10 cellular contexts compared by ENCODE assay signal in the genomic region with DNA sequence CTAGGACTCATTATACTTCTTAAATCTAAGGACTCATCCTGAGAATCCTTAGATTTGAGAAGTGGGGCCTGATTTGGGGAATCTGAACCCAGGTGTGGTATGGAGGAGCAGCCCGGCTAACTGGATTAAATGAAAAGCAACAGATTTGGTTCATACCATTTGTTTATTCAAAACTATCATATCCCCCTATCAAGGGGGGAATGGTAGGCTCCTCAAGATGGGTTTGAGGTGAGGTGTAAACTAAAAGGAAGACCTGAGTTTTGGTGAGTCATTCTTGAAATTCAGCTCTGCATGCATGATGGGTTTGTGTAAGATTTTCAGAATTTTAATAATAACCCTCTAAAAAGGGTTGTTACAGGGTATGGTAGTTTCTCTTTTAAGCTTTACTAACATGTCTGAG. TPM values are rescaled to one million over a fixed set of nuclear protein-coding genes. Genes with fewer than 3 reads are reported as not detected.
DNase-seq lines count a peak whose midpoint lies in the region; ATAC-seq, FAIRE-seq and TF ChIP-seq lines count a peak whose summit lies in the region.
"Had no signal": no experiment of that assay in that cellular context is flagged by ENCODE, and none has a peak within 500 bp of the region (broad histone marks: within the 10 kb centered on the region; RNA-seq: fewer than 3 reads in every experiment).

No MANE protein-coding gene starts in this region.

- no peaks in the 10 kb centered on the region for H3K36me3 ChIP-seq in pancreas

- H3K27me3 ChIP-seq in pancreas: no peaks in the 10 kb centered on the region

- peak; percentile 70 for ATAC-seq in activated CD8-positive, alpha-beta memory T cell treated with anti-CD3 and anti-CD28 coated beads, Interleukin-2, amount 10 ng/mL, durations not matched to agents 7 days and 5 days
- ATAC-seq in GM21576 (IDR thresholded peaks at IDR 0.05; ENCODE audit: unreplicated experiment) (peak; percentile 88), HG03378 (IDR thresholded peaks at IDR 0.05; ENCODE audit: unreplicated experiment) (peak; percentile 91), pancreas (no peak)
- peak in 1 of 2 donors; percentile 7 for ATAC-seq in naive thymus-derived CD8-positive, alpha-beta T cell

- no peak for FAIRE-seq in pancreas (lab: Jason Lieb, UNC)
- FAIRE-seq: frontal cortex had no signal

- WGBS in pancreas, 2 donors: 92 to 94% methylated on average over 1 of the region's 1 CpG

- H3K9me3 ChIP-seq in pancreas: no peaks in the 10 kb centered on the region

- TF ChIP-seq CTCF in pancreas (IDR thresholded peaks at IDR 0.05): no peak

- peak; percentile 49 for DNase-seq in activated CD8-positive, alpha-beta memory T cell treated with anti-CD3 and anti-CD28 coated beads, Interleukin-2, amount 10 ng/mL, durations not matched to agents 7 days and 5 days
- DNase-seq in activated CD8-positive, alpha-beta memory T cell treated with anti-CD3 and anti-CD28 coated beads for 24 hours: no peak
- DNase-seq in naive thymus-derived CD8-positive, alpha-beta T cell: no peak
- DNase-seq in T-helper 9 cell (no peak), cerebellar cortex (ENCODE audit: low spot score) (no peak), pancreas (no peak)
- DNase-seq: NCI-H1092 had no signal

- peaks cover 37% of the 10 kb centered on the region for H3K4me1 Mint-ChIP-seq in activated CD8-positive, alpha-beta memory T cell treated with anti-CD3 and anti-CD28 coated beads, Interleukin-2, amount 10 ng/mL, durations not matched to agents 7 days and 5 days
- peaks cover 17 to 50% (median 44%) of the 10 kb centered on the region in 4 donors for H3K4me1 Mint-ChIP-seq in naive thymus-derived CD8-positive, alpha-beta T cell

- CTCF ChIA-PET in activated CD8-positive, alpha-beta memory T cell treated with anti-CD3 and anti-CD28 coated beads, Interleukin-2, amount 10 ng/mL, durations not matched to agents 7 days and 5 days (lab: Charles Lee): no interaction called here

- peak overlapping the region; percentile 91 for H3K27ac Mint-ChIP-seq in activated CD8-positive, alpha-beta memory T cell treated with anti-CD3 and anti-CD28 coated beads, Interleukin-2, amount 10 ng/mL, durations not matched to agents 7 days and 5 days
- H3K27ac Mint-ChIP-seq in naive thymus-derived CD8-positive, alpha-beta T cell: peak overlapping the region in 7 of 10 donors; percentile 51 to 92 (median 86)

- intact Hi-C loops in pancreas (cut with DNase I): no loop called here

- peaks cover 35% of the 10 kb centered on the region for H3K36me3 Mint-ChIP-seq in activated CD8-positive, alpha-beta memory T cell treated with anti-CD3 and anti-CD28 coated beads, Interleukin-2, amount 10 ng/mL, durations not matched to agents 7 days and 5 days
- H3K36me3 Mint-ChIP-seq in naive thymus-derived CD8-positive, alpha-beta T cell: peaks cover 8 to 30% (median 22%) of the 10 kb centered on the region in 3 donors

- POLR2A ChIA-PET in naive thymus-derived CD8-positive, alpha-beta T cell (lab: Charles Lee): interaction anchor here (3.2 kb wide), 1 partner anchor 90 kb away, joined by 54 read pairs; the partner anchor contains the start of gene MCUB

- H3K4me1 ChIP-seq in pancreas: no peaks in the 10 kb centered on the region

- no peak overlapping the region for H3K27ac ChIP-seq in pancreas

- H3K27me3 Mint-ChIP-seq in activated CD8-positive, alpha-beta memory T cell treated with anti-CD3 and anti-CD28 coated beads, Interleukin-2, amount 10 ng/mL, durations not matched to agents 7 days and 5 days: no peaks in the 10 kb centered on the region
- H3K27me3 Mint-ChIP-seq in naive thymus-derived CD8-positive, alpha-beta T cell: no peaks in the 10 kb centered on the region

- H3K4me3 Mint-ChIP-seq in activated CD8-positive, alpha-beta memory T cell treated with anti-CD3 and anti-CD28 coated beads, Interleukin-2, amount 10 ng/mL, durations not matched to agents 7 days and 5 days: peak overlapping the region; percentile 48
- H3K4me3 Mint-ChIP-seq in naive thymus-derived CD8-positive, alpha-beta T cell: peak overlapping the region in 6 of 10 donors; percentile 7 to 72 (median 52)

- no peaks in the 10 kb centered on the region for H3K9me3 Mint-ChIP-seq in activated CD8-positive, alpha-beta memory T cell treated with anti-CD3 and anti-CD28 coated beads, Interleukin-2, amount 10 ng/mL, durations not matched to agents 7 days and 5 days (ENCODE audit: low read depth)
- peaks cover 0 to 22% (median 10%) of the 10 kb centered on the region in 9 donors for H3K9me3 Mint-ChIP-seq in naive thymus-derived CD8-positive, alpha-beta T cell

- no peak overlapping the region for H3K4me3 ChIP-seq in pancreas

RNA-seq across cellular contexts. Expression of gene CASP6, which starts 53.4 kb away (rescaled TPM):
- total RNA-seq in activated CD8-positive, alpha-beta memory T cell treated with anti-CD3 and anti-CD28 coated beads, Interleukin-2, amount 10 ng/mL, durations not matched to agents 7 days and 5 days: 10 to 100 TPM; 20.3 to 20.8 TPM
- total RNA-seq in naive thymus-derived CD8-positive, alpha-beta T cell: 10 to 100 TPM; 17.8 to 19.4 TPM
- polyA plus RNA-seq in naive thymus-derived CD8-positive, alpha-beta T cell: 10 to 100 TPM; 57.2 to 87.7 (median 73.6) TPM
- total RNA-seq in pancreas: 10 to 100 TPM in 3 of 6 donors, 1 to 10 TPM in 3; 6.4 to 18.6 (median 10.1) TPM
- polyA plus RNA-seq in pancreas: 10 to 100 TPM in 1 of 2 donors, 1 to 10 TPM in 1; 9.8 to 14.8 TPM

Comparison
In these comparisons a context has a peak if more than half of its experiments do, and no peak if none do; other contexts are left out.
1. ATAC-seq: peak in activated CD8-positive, alpha-beta memory T cell treated with anti-CD3 and anti-CD28 coated beads, Interleukin-2, amount 10 ng/mL, durations not matched to agents 7 days and 5 days (single experiment), GM21576 (single experiment) and HG03378 (single experiment); none in pancreas (0 of 4).